ENCODE assay signal across 1 cellular context in the genomic region with DNA sequence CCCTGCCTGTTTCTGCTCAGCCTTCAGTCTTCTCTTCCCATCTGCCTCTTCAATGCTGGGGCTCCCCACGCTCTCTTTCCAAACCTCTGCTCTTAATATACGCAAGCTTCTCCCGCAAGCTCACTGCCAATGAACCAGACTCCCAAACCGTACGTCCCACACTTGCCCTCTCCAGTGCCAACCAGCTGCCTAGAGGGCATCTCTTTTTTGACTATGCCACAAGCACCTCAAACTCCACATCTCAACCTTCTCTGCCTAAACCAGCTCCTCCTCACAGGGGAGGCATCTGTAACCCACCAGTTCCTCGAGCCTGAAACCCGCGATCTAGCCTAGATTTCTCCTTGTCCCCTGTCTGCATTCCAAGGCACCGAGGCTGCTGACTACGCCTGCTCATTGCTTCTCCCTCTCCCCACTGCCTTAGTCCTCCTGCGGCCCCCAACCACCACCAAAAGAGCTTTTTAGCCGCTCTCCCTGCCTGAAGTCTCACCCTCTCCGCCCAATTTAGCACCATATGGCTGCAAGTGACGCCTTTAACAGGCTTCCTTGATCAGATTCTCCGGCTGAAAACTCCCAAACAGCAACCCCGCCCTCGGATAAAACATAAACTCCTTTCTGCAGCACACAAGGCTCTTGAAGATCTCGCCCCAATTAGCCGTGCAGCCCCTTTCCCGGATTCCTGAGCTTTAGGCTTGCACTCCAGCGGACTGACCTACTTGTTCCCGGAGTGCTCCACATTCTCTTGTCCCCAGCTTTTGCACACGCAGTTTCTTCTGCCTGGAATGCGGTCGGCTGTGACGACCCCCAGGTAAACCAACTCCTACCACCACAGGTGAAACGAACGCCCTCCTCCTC.
TF ChIP-seq lines count a peak whose summit lies in the region.

No MANE protein-coding gene starts in this region.

TF ChIP-seq in HepG2, 621 proteins besides CTCF, POLR2A, EP300 and RAD21 (continues in another document):
- TF ChIP-seq NFIC (IDR thresholded peaks at IDR 0.05; ENCODE audit: low read length) (no peak), ZBTB7B (CRISPR knock-in tag; IDR thresholded peaks at IDR 0.05) (peak; percentile 68), SALL2 (CRISPR knock-in tag; IDR thresholded peaks at IDR 0.05) (no peak), ZNF562 (CRISPR knock-in tag; IDR thresholded peaks at IDR 0.05; ENCODE audit: borderline replicate concordance) (no peak), ZNF547 (CRISPR knock-in tag; IDR thresholded peaks at IDR 0.05) (peak; percentile 67; the same call in 1 of the 2 replicates), ZZZ3 (CRISPR knock-in tag; IDR thresholded peaks at IDR 0.05; ENCODE audit: borderline replicate concordance) (peak; percentile 10; the same call in 1 of the 2 replicates), ZNF274 (CRISPR knock-in tag; IDR thresholded peaks at IDR 0.05) (peak; percentile 25; the same call in 1 of the 2 replicates), ZBTB38 (CRISPR knock-in tag; IDR thresholded peaks at IDR 0.05) (peak; percentile 68), NR2C2 (CRISPR knock-in tag; IDR thresholded peaks at IDR 0.05; ENCODE audit: borderline replicate concordance) (no peak), ZSCAN30 (CRISPR knock-in tag; IDR thresholded peaks at IDR 0.05) (no peak), SIN3A (IDR thresholded peaks at IDR 0.05; ENCODE audit: borderline replicate concordance, low read depth, low read length) (no peak), SOX5 (CRISPR knock-in tag; IDR thresholded peaks at IDR 0.05; ENCODE audit: borderline replicate concordance) (no peak), U2AF2 (IDR thresholded peaks at IDR 0.05; ENCODE audit: low read depth, low read length) (no peak), NONO (IDR thresholded peaks at IDR 0.05) (no peak), NONO (CRISPR knock-in tag; conservative IDR thresholded peaks at IDR 0.05) (peak; percentile 46; the same call in 1 of the 2 replicates), ZBTB20 (CRISPR knock-in tag; IDR thresholded peaks at IDR 0.05; ENCODE audit: borderline replicate concordance, low read depth) (no peak), DNMT3B (CRISPR knock-in tag; conservative IDR thresholded peaks at IDR 0.05) (peak; percentile 6; the same call in 1 of the 2 replicates), JUNB (CRISPR knock-in tag; IDR thresholded peaks at IDR 0.05; ENCODE audit: borderline replicate concordance) (0 out of 2 replicates have a peak, but pooled peaks have one; percentile 31), ZNF616 (CRISPR knock-in tag; IDR thresholded peaks at IDR 0.05; ENCODE audit: low read depth) (0 out of 2 replicates have a peak, but pooled peaks have one; percentile 38), ZNF337 (CRISPR knock-in tag; IDR thresholded peaks at IDR 0.05; ENCODE audit: borderline replicate concordance, low read depth) (no peak), ZNF10 (CRISPR knock-in tag; IDR thresholded peaks at IDR 0.05; ENCODE audit: borderline replicate concordance, low read depth) (no peak), GATAD1 (CRISPR knock-in tag; IDR thresholded peaks at IDR 0.05) (no peak; the same call in 1 of the 2 replicates), HOXA9 (CRISPR knock-in tag; IDR thresholded peaks at IDR 0.05; ENCODE audit: borderline replicate concordance) (peak; percentile 61; the same call in 1 of the 2 replicates), ZNF263 (CRISPR knock-in tag; IDR thresholded peaks at IDR 0.05) (peak; percentile 93)
- TF ChIP-seq, protein P1, sequence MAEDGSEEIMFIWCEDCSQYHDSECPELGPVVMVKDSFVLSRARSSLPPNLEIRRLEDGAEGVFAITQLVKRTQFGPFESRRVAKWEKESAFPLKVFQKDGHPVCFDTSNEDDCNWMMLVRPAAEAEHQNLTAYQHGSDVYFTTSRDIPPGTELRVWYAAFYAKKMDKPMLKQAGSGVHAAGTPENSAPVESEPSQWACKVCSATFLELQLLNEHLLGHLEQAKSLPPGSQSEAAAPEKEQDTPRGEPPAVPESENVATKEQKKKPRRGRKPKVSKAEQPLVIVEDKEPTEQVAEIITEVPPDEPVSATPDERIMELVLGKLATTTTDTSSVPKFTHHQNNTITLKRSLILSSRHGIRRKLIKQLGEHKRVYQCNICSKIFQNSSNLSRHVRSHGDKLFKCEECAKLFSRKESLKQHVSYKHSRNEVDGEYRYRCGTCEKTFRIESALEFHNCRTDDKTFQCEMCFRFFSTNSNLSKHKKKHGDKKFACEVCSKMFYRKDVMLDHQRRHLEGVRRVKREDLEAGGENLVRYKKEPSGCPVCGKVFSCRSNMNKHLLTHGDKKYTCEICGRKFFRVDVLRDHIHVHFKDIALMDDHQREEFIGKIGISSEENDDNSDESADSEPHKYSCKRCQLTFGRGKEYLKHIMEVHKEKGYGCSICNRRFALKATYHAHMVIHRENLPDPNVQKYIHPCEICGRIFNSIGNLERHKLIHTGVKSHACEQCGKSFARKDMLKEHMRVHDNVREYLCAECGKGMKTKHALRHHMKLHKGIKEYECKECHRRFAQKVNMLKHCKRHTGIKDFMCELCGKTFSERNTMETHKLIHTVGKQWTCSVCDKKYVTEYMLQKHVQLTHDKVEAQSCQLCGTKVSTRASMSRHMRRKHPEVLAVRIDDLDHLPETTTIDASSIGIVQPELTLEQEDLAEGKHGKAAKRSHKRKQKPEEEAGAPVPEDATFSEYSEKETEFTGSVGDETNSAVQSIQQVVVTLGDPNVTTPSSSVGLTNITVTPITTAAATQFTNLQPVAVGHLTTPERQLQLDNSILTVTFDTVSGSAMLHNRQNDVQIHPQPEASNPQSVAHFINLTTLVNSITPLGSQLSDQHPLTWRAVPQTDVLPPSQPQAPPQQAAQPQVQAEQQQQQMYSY (CRISPR knock-in tag; IDR thresholded peaks at IDR 0.05), result no peak
- TF ChIP-seq, protein P2, sequence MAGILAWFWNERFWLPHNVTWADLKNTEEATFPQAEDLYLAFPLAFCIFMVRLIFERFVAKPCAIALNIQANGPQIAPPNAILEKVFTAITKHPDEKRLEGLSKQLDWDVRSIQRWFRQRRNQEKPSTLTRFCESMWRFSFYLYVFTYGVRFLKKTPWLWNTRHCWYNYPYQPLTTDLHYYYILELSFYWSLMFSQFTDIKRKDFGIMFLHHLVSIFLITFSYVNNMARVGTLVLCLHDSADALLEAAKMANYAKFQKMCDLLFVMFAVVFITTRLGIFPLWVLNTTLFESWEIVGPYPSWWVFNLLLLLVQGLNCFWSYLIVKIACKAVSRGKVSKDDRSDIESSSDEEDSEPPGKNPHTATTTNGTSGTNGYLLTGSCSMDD (CRISPR knock-in tag; IDR thresholded peaks at IDR 0.05), result no peak
- TF ChIP-seq, protein P3, sequence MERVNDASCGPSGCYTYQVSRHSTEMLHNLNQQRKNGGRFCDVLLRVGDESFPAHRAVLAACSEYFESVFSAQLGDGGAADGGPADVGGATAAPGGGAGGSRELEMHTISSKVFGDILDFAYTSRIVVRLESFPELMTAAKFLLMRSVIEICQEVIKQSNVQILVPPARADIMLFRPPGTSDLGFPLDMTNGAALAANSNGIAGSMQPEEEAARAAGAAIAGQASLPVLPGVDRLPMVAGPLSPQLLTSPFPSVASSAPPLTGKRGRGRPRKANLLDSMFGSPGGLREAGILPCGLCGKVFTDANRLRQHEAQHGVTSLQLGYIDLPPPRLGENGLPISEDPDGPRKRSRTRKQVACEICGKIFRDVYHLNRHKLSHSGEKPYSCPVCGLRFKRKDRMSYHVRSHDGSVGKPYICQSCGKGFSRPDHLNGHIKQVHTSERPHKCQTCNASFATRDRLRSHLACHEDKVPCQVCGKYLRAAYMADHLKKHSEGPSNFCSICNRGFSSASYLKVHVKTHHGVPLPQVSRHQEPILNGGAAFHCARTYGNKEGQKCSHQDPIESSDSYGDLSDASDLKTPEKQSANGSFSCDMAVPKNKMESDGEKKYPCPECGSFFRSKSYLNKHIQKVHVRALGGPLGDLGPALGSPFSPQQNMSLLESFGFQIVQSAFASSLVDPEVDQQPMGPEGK (CRISPR knock-in tag; IDR thresholded peaks at IDR 0.05), result peak; percentile 30; the same call in 1 of the 2 replicates
- TF ChIP-seq, protein P4, sequence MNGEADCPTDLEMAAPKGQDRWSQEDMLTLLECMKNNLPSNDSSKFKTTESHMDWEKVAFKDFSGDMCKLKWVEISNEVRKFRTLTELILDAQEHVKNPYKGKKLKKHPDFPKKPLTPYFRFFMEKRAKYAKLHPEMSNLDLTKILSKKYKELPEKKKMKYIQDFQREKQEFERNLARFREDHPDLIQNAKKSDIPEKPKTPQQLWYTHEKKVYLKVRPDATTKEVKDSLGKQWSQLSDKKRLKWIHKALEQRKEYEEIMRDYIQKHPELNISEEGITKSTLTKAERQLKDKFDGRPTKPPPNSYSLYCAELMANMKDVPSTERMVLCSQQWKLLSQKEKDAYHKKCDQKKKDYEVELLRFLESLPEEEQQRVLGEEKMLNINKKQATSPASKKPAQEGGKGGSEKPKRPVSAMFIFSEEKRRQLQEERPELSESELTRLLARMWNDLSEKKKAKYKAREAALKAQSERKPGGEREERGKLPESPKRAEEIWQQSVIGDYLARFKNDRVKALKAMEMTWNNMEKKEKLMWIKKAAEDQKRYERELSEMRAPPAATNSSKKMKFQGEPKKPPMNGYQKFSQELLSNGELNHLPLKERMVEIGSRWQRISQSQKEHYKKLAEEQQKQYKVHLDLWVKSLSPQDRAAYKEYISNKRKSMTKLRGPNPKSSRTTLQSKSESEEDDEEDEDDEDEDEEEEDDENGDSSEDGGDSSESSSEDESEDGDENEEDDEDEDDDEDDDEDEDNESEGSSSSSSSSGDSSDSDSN (CRISPR knock-in tag; IDR thresholded peaks at IDR 0.05), result peak; percentile 44; the same call in 1 of the 2 replicates
- TF ChIP-seq, protein P5, sequence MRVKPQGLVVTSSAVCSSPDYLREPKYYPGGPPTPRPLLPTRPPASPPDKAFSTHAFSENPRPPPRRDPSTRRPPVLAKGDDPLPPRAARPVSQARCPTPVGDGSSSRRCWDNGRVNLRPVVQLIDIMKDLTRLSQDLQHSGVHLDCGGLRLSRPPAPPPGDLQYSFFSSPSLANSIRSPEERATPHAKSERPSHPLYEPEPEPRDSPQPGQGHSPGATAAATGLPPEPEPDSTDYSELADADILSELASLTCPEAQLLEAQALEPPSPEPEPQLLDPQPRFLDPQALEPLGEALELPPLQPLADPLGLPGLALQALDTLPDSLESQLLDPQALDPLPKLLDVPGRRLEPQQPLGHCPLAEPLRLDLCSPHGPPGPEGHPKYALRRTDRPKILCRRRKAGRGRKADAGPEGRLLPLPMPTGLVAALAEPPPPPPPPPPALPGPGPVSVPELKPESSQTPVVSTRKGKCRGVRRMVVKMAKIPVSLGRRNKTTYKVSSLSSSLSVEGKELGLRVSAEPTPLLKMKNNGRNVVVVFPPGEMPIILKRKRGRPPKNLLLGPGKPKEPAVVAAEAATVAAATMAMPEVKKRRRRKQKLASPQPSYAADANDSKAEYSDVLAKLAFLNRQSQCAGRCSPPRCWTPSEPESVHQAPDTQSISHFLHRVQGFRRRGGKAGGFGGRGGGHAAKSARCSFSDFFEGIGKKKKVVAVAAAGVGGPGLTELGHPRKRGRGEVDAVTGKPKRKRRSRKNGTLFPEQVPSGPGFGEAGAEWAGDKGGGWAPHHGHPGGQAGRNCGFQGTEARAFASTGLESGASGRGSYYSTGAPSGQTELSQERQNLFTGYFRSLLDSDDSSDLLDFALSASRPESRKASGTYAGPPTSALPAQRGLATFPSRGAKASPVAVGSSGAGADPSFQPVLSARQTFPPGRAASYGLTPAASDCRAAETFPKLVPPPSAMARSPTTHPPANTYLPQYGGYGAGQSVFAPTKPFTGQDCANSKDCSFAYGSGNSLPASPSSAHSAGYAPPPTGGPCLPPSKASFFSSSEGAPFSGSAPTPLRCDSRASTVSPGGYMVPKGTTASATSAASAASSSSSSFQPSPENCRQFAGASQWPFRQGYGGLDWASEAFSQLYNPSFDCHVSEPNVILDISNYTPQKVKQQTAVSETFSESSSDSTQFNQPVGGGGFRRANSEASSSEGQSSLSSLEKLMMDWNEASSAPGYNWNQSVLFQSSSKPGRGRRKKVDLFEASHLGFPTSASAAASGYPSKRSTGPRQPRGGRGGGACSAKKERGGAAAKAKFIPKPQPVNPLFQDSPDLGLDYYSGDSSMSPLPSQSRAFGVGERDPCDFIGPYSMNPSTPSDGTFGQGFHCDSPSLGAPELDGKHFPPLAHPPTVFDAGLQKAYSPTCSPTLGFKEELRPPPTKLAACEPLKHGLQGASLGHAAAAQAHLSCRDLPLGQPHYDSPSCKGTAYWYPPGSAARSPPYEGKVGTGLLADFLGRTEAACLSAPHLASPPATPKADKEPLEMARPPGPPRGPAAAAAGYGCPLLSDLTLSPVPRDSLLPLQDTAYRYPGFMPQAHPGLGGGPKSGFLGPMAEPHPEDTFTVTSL (CRISPR knock-in tag; IDR thresholded peaks at IDR 0.05; ENCODE audit: borderline replicate concordance), result no peak
- TF ChIP-seq, protein P6, sequence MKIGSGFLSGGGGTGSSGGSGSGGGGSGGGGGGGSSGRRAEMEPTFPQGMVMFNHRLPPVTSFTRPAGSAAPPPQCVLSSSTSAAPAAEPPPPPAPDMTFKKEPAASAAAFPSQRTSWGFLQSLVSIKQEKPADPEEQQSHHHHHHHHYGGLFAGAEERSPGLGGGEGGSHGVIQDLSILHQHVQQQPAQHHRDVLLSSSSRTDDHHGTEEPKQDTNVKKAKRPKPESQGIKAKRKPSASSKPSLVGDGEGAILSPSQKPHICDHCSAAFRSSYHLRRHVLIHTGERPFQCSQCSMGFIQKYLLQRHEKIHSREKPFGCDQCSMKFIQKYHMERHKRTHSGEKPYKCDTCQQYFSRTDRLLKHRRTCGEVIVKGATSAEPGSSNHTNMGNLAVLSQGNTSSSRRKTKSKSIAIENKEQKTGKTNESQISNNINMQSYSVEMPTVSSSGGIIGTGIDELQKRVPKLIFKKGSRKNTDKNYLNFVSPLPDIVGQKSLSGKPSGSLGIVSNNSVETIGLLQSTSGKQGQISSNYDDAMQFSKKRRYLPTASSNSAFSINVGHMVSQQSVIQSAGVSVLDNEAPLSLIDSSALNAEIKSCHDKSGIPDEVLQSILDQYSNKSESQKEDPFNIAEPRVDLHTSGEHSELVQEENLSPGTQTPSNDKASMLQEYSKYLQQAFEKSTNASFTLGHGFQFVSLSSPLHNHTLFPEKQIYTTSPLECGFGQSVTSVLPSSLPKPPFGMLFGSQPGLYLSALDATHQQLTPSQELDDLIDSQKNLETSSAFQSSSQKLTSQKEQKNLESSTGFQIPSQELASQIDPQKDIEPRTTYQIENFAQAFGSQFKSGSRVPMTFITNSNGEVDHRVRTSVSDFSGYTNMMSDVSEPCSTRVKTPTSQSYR (CRISPR knock-in tag; IDR thresholded peaks at IDR 0.05; ENCODE audit: borderline replicate concordance), result no peak
- TF ChIP-seq, protein P7, sequence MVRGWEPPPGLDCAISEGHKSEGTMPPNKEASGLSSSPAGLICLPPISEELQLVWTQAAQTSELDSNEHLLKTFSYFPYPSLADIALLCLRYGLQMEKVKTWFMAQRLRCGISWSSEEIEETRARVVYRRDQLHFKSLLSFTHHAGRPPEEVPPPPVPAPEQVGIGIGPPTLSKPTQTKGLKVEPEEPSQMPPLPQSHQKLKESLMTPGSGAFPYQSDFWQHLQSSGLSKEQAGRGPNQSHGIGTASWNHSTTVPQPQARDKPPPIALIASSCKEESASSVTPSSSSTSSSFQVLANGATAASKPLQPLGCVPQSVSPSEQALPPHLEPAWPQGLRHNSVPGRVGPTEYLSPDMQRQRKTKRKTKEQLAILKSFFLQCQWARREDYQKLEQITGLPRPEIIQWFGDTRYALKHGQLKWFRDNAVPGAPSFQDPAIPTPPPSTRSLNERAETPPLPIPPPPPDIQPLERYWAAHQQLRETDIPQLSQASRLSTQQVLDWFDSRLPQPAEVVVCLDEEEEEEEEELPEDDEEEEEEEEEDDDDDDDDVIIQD (CRISPR knock-in tag; IDR thresholded peaks at IDR 0.05; ENCODE audit: low read depth), result 0 out of 2 replicates have a peak, but pooled peaks have one; percentile 19
